In the genomic region with DNA sequence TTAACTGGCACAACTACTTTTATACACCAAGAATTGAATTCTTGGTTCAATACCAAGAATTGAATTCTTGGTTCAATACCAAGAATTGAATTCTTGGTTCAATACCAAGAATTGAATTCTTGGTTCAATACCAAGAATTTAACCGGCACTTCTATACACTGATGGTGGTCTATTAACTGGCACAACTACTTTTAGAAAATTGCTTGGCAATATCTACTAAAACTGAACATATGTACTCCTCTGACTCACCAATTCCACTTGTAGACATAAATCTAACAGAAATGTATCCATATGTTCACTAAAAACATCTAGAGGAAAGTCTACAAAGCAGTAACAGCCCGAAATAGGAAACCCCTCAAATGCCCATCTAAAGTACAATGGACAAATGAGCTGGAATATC, we compare ENCODE assay signal across 17 cellular contexts.
DNase-seq lines count a peak whose midpoint lies in the region; ATAC-seq and TF ChIP-seq lines count a peak whose summit lies in the region.
"Had no signal": no experiment of that assay in that cellular context is flagged by ENCODE, and none has a peak within 500 bp of the region (broad histone marks: within the 10 kb centered on the region; RNA-seq: fewer than 3 reads in every experiment).

No MANE protein-coding gene starts in this region.

- no peak overlapping the region for H3K27ac Mint-ChIP-seq in activated naive CD4-positive, alpha-beta T cell treated with anti-CD3 and anti-CD28 coated beads for 36 hours
- H3K27ac Mint-ChIP-seq: CD8-positive, alpha-beta T cell had no signal

- DNase-seq in NCI-H2171 treated with DMSO at 0.1 percent for 48 hours (lab: John Stamatoyannopoulos, UW) (peak; percentile 55), NCI-H2171 (lab: John Stamatoyannopoulos, UW) (no peak), EH (ENCODE audit: low read depth) (peak; percentile 9), fibroblast of peridontal ligament (ENCODE audit: extremely low read depth) (peak; percentile 50), medulla oblongata (ENCODE audit: extremely low spot score) (no peak)
- DNase-seq in activated naive CD4-positive, alpha-beta T cell treated with anti-CD3 and anti-CD28 coated beads for 36 hours: no peak
- DNase-seq: ACHN; AML-193; C1 segment of cervical spinal cord; Calu3; CD8-positive, alpha-beta T cell; Karpas-422; NCI-H1930; NCI-H345; NCI-H526 had no signal

- peaks cover 23% of the 10 kb centered on the region for H3K36me3 Mint-ChIP-seq in activated naive CD4-positive, alpha-beta T cell treated with anti-CD3 and anti-CD28 coated beads for 36 hours (ENCODE audit: low read depth)

- intact Hi-C loops in activated naive CD4-positive, alpha-beta T cell treated with anti-CD3 and anti-CD28 coated beads for 36 hours (cut with micrococcal nuclease): no loop called here

- H3K4me3 Mint-ChIP-seq in activated naive CD4-positive, alpha-beta T cell treated with anti-CD3 and anti-CD28 coated beads for 36 hours: no peak overlapping the region
- H3K4me3 Mint-ChIP-seq: CD8-positive, alpha-beta T cell had no signal

- no peaks in the 10 kb centered on the region for H3K4me1 Mint-ChIP-seq in activated naive CD4-positive, alpha-beta T cell treated with anti-CD3 and anti-CD28 coated beads for 36 hours (ENCODE audit: low read depth)

- CTCF ChIA-PET in activated naive CD4-positive, alpha-beta T cell treated with anti-CD3 and anti-CD28 coated beads for 36 hours (lab: Charles Lee): interaction anchor here (0.8 kb wide), 1 partner anchor 119 kb away, joined by 4 read pairs; no protein-coding TSS in a partner anchor

- H3K9me3 Mint-ChIP-seq in activated naive CD4-positive, alpha-beta T cell treated with anti-CD3 and anti-CD28 coated beads for 36 hours: no peaks in the 10 kb centered on the region
- H3K9me3 Mint-ChIP-seq: CD8-positive, alpha-beta T cell had no signal

- ATAC-seq in SK-N-SH treated with all-trans-retinoic acid at 6 μM for 48 hours: peak; percentile 30; the same call in 1 of the 3 replicates
- no peak for ATAC-seq in GM19324 (IDR thresholded peaks at IDR 0.05; ENCODE audit: low FRiP score, unreplicated experiment)
- ATAC-seq: CD8-positive, alpha-beta T cell had no signal

- no peaks in the 10 kb centered on the region for H3K27me3 Mint-ChIP-seq in activated naive CD4-positive, alpha-beta T cell treated with anti-CD3 and anti-CD28 coated beads for 36 hours (ENCODE audit: low read depth)

TF ChIP-seq in SK-N-SH treated with all-trans-retinoic acid at 6 μM for 48 hours, 23 proteins besides CTCF, POLR2A, EP300 and RAD21:
- TF ChIP-seq TOX (CRISPR knock-in tag; IDR thresholded peaks at IDR 0.05; ENCODE audit: borderline replicate concordance) (no peak), OSR1 (CRISPR knock-in tag; IDR thresholded peaks at IDR 0.05) (no peak), ZFP3 (CRISPR knock-in tag; IDR thresholded peaks at IDR 0.05) (no peak), ZNF8 (CRISPR knock-in tag; IDR thresholded peaks at IDR 0.05) (no peak), SNAI2 (CRISPR knock-in tag; IDR thresholded peaks at IDR 0.05) (no peak), ZNF70 (CRISPR knock-in tag; IDR thresholded peaks at IDR 0.05) (no peak), ZFP30 (CRISPR knock-in tag; IDR thresholded peaks at IDR 0.05) (no peak), BACH2 (CRISPR knock-in tag; IDR thresholded peaks at IDR 0.05; ENCODE audit: borderline replicate concordance) (no peak), ARNTL (CRISPR knock-in tag; IDR thresholded peaks at IDR 0.05; ENCODE audit: borderline replicate concordance, low read depth) (no peak), CSDC2 (CRISPR knock-in tag; IDR thresholded peaks at IDR 0.05) (no peak), ISL1 (CRISPR knock-in tag; IDR thresholded peaks at IDR 0.05) (no peak)
- TF ChIP-seq, protein P1, sequence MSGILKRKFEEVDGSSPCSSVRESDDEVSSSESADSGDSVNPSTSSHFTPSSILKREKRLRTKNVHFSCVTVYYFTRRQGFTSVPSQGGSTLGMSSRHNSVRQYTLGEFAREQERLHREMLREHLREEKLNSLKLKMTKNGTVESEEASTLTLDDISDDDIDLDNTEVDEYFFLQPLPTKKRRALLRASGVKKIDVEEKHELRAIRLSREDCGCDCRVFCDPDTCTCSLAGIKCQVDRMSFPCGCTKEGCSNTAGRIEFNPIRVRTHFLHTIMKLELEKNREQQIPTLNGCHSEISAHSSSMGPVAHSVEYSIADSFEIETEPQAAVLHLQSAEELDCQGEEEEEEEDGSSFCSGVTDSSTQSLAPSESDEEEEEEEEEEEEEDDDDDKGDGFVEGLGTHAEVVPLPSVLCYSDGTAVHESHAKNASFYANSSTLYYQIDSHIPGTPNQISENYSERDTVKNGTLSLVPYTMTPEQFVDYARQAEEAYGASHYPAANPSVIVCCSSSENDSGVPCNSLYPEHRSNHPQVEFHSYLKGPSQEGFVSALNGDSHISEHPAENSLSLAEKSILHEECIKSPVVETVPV (CRISPR knock-in tag; IDR thresholded peaks at IDR 0.05): no peak
- TF ChIP-seq, protein P2, sequence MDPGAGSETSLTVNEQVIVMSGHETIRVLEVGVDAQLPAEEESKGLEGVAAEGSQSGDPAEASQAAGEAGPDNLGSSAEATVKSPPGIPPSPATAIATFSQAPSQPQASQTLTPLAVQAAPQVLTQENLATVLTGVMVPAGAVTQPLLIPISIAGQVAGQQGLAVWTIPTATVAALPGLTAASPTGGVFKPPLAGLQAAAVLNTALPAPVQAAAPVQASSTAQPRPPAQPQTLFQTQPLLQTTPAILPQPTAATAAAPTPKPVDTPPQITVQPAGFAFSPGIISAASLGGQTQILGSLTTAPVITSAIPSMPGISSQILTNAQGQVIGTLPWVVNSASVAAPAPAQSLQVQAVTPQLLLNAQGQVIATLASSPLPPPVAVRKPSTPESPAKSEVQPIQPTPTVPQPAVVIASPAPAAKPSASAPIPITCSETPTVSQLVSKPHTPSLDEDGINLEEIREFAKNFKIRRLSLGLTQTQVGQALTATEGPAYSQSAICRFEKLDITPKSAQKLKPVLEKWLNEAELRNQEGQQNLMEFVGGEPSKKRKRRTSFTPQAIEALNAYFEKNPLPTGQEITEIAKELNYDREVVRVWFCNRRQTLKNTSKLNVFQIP (CRISPR knock-in tag; IDR thresholded peaks at IDR 0.05; ENCODE audit: borderline replicate concordance, low read depth): no peak
- TF ChIP-seq, protein P3, sequence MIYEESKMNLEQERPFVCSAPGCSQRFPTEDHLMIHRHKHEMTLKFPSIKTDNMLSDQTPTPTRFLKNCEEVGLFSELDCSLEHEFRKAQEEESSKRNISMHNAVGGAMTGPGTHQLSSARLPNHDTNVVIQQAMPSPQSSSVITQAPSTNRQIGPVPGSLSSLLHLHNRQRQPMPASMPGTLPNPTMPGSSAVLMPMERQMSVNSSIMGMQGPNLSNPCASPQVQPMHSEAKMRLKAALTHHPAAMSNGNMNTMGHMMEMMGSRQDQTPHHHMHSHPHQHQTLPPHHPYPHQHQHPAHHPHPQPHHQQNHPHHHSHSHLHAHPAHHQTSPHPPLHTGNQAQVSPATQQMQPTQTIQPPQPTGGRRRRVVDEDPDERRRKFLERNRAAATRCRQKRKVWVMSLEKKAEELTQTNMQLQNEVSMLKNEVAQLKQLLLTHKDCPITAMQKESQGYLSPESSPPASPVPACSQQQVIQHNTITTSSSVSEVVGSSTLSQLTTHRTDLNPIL (CRISPR knock-in tag; IDR thresholded peaks at IDR 0.05; ENCODE audit: low read depth): no peak

Comparison
In these comparisons a context has a peak if more than half of its experiments do, and no peak if none do; other contexts are left out.
1. DNase-seq: peak in NCI-H2171 treated with DMSO at 0.1 percent for 48 hours (single experiment), EH (single experiment) and fibroblast of peridontal ligament (single experiment); none in NCI-H2171 (single experiment), activated naive CD4-positive, alpha-beta T cell treated with anti-CD3 and anti-CD28 coated beads for 36 hours (single experiment) and medulla oblongata (single experiment).